In the genomic region with DNA sequence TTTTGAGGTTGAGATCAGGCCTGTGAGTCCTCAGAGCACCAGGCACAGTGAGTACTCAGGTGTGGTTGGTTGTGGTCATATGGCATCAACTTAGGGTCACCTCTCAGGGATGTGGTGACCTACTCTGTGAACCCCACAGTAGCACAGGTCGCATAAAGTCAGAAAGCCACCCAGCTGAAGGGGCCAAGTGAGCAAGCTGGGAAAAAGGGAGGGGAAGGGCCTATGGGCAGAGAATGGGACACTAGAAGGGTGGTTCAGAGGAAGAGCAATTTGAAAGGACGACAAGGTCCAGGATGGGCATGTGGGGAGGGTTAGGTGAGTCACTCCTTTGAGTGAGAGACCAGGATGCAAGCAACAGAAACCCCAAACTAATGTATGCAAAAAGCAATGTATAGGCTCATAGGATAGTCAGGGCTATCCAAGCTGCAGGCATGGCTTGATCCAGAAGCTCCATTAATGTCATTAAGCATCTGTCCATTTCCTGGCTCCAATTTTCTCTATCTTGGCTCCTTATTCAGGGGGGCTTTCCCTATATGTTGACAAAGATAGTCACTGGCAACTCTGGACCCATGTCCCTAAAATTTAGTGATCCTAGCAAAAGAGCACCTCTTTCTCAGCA, we compare ENCODE assay signal across 1 cellular context.
TF ChIP-seq lines count a peak whose summit lies in the region.

No MANE protein-coding gene starts in this region.

TF ChIP-seq in HepG2, 621 proteins besides CTCF, POLR2A, EP300 and RAD21 (continued from another document):
- no peak for TF ChIP-seq ZNF350 (CRISPR knock-in tag; IDR thresholded peaks at IDR 0.05; ENCODE audit: borderline replicate concordance, low read depth)
- TF ChIP-seq MEF2D (CRISPR knock-in tag; IDR thresholded peaks at IDR 0.05): no peak
- no peak for TF ChIP-seq ZNF337 (CRISPR knock-in tag; IDR thresholded peaks at IDR 0.05; ENCODE audit: borderline replicate concordance, low read depth)
- TF ChIP-seq, protein P1, sequence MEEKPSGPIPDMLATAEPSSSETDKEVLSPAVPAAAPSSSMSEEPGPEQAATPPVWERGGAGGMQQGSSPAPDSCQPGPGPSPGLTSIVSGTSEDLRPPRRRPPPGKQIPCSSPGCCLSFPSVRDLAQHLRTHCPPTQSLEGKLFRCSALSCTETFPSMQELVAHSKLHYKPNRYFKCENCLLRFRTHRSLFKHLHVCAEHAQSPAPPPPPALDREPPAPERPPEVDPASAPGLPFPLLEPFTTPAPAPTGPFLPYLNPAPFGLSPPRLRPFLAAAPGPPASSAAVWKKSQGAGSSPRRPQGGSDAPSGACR (CRISPR knock-in tag; IDR thresholded peaks at IDR 0.05): no peak
- TF ChIP-seq ZNF550 (CRISPR knock-in tag; IDR thresholded peaks at IDR 0.05; ENCODE audit: borderline replicate concordance): no peak
